In the genomic region with DNA sequence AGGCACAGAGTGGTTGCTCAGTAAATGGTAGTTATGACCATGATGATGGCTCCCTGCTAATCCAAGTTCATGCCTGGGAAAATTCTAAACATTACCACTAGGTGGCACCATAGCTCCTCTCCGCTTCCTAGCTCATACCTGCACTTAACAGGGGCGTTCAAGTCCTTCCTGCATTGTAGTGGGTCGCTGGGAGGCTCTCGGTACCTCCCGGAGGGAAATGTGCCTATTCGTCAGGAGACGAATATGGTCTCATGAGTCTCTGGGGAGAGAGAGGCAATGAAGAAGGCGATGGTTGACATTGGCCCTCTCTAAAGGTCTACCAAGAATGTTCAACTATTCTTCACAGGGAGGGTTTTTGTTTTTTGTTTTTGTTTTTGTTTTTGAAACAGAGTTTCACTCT, we compare ENCODE assay signal across 8 cellular contexts. TPM values are rescaled to one million over a fixed set of nuclear protein-coding genes. Genes with fewer than 3 reads are reported as not detected.
DNase-seq lines count a peak whose midpoint lies in the region; ATAC-seq and TF ChIP-seq lines count a peak whose summit lies in the region.

No MANE protein-coding gene starts in this region.

- H3K4me1 ChIP-seq in trophoblast cell (ENCODE audit: control insufficient read depth in 1 of 2, insufficient read depth in 2 of 2, low read length in 2 of 2) = no peaks in the 10 kb centered on the region

- H2BK120ac ChIP-seq in trophoblast cell (ENCODE audit: insufficient read depth, low read length, poor library complexity) = no peak overlapping the region

- H3K9ac ChIP-seq in trophoblast cell (ENCODE audit: low read length) = no peak overlapping the region

- H3K9me3 ChIP-seq in trophoblast cell (ENCODE audit: insufficient read depth, low read depth, low read length) = peaks cover 3% of the 10 kb centered on the region

- no peak overlapping the region for H3K4me3 ChIP-seq in trophoblast cell (ENCODE audit: low read depth, low read length)

- no peak overlapping the region for H3K23ac ChIP-seq in trophoblast cell (ENCODE audit: low read length)

- no peaks in the 10 kb centered on the region for H3K36me3 ChIP-seq in trophoblast cell (ENCODE audit: control insufficient read depth in 1 of 2, insufficient read depth in 2 of 2, low read length in 2 of 2)

- in situ Hi-C loops in Caki2 (cut with HindIII; ENCODE audit: low pct_unique_long_range_greater_than_20kb, low sequenced_read_pairs) = no loop called here

- no peaks in the 10 kb centered on the region for H3K79me1 ChIP-seq in trophoblast cell (ENCODE audit: low read length)

- H4K8ac ChIP-seq in trophoblast cell (ENCODE audit: low read depth, low read length) = no peak overlapping the region

- H3K27me3 ChIP-seq in trophoblast cell (ENCODE audit: insufficient read depth, low read length) = no peaks in the 10 kb centered on the region

- no peak overlapping the region for H3K18ac ChIP-seq in trophoblast cell (ENCODE audit: low read length)

- TF ChIP-seq CTCF in glutamatergic neuron (IDR thresholded peaks at IDR 0.05; ENCODE audit: partially characterized antibody, unreplicated experiment) = peak; percentile 98

- H3K27ac ChIP-seq in trophoblast cell (ENCODE audit: low read depth, low read length) = no peak overlapping the region

- H3K4me3 Mint-ChIP-seq in activated naive CD4-positive, alpha-beta T cell treated with anti-CD3 and anti-CD28 coated beads for 36 hours = no peak overlapping the region
- no peak overlapping the region for H3K4me3 Mint-ChIP-seq in glutamatergic neuron (ENCODE audit: unreplicated experiment)

- H3K27me3 Mint-ChIP-seq in activated naive CD4-positive, alpha-beta T cell treated with anti-CD3 and anti-CD28 coated beads for 36 hours (ENCODE audit: low read depth) = peaks cover 11% of the 10 kb centered on the region
- H3K27me3 Mint-ChIP-seq in glutamatergic neuron (ENCODE audit: unreplicated experiment) = peaks cover 3% of the 10 kb centered on the region

- no peaks in the 10 kb centered on the region for H3K9me3 Mint-ChIP-seq in activated naive CD4-positive, alpha-beta T cell treated with anti-CD3 and anti-CD28 coated beads for 36 hours
- no peaks in the 10 kb centered on the region for H3K9me3 Mint-ChIP-seq in glutamatergic neuron (ENCODE audit: unreplicated experiment)

- no peaks in the 10 kb centered on the region for H3K79me2 ChIP-seq in trophoblast cell (ENCODE audit: control insufficient read depth, insufficient read depth, low read length, poor library complexity)

- no peak overlapping the region for H4K91ac ChIP-seq in trophoblast cell (ENCODE audit: low read depth, low read length)

- intact Hi-C loops in activated naive CD4-positive, alpha-beta T cell treated with anti-CD3 and anti-CD28 coated beads for 36 hours (cut with micrococcal nuclease) = loop anchor here (1.0 to 5.0 kb wide), 3 partner anchors 135 to 347 kb away; no protein-coding TSS in a partner anchor

- H3K4me2 ChIP-seq in trophoblast cell (ENCODE audit: low read length) = no peak overlapping the region

- no peak overlapping the region for H3K27ac Mint-ChIP-seq in activated naive CD4-positive, alpha-beta T cell treated with anti-CD3 and anti-CD28 coated beads for 36 hours
- no peak overlapping the region for H3K27ac Mint-ChIP-seq in glutamatergic neuron (ENCODE audit: unreplicated experiment)

- no peak overlapping the region for H3K14ac ChIP-seq in trophoblast cell (ENCODE audit: low read length)

- no peak overlapping the region for H2AFZ ChIP-seq in trophoblast cell (ENCODE audit: insufficient read depth, low read length, poor library complexity)

- H2BK12ac ChIP-seq in trophoblast cell (ENCODE audit: low read length) = no peak overlapping the region

- WGBS in trophoblast cell (ENCODE audit: extremely low coverage, insufficient coverage, insufficient read length) = no CpG with 5 or more reads among the region's 8 CpGs

- DNase-seq in Caki2 (ENCODE audit: low read depth) = peak; percentile 60
- peak; percentile 88 for DNase-seq in NAMALWA (ENCODE audit: low spot score)
- peak; percentile 58 for DNase-seq in SHP77 treated with DMSO at 0.1 percent for 48 hours (lab: John Stamatoyannopoulos, UW)
- DNase-seq in activated naive CD4-positive, alpha-beta T cell treated with anti-CD3 and anti-CD28 coated beads for 36 hours = peak; percentile 71
- no peak for DNase-seq in glutamatergic neuron
- peak; percentile 68 to 95 for DNase-seq in trophoblast cell

- peaks cover 1% of the 10 kb centered on the region for H3K4me1 Mint-ChIP-seq in activated naive CD4-positive, alpha-beta T cell treated with anti-CD3 and anti-CD28 coated beads for 36 hours (ENCODE audit: low read depth)
- H3K4me1 Mint-ChIP-seq in glutamatergic neuron (ENCODE audit: low read depth, unreplicated experiment) = no peaks in the 10 kb centered on the region

- H3K36me3 Mint-ChIP-seq in activated naive CD4-positive, alpha-beta T cell treated with anti-CD3 and anti-CD28 coated beads for 36 hours (ENCODE audit: low read depth) = no peaks in the 10 kb centered on the region
- no peaks in the 10 kb centered on the region for H3K36me3 Mint-ChIP-seq in glutamatergic neuron (ENCODE audit: unreplicated experiment)

- ATAC-seq in GM21515 (IDR thresholded peaks at IDR 0.05; ENCODE audit: unreplicated experiment) (peak; percentile 79), HG03457 (IDR thresholded peaks at IDR 0.05; ENCODE audit: unreplicated experiment) (no peak)

- no peak overlapping the region for H4K12ac ChIP-seq in trophoblast cell (ENCODE audit: low read depth, low read length)

- H2AK5ac ChIP-seq in trophoblast cell (ENCODE audit: low read length) = no peak overlapping the region

- CTCF ChIA-PET in activated naive CD4-positive, alpha-beta T cell treated with anti-CD3 and anti-CD28 coated beads for 36 hours (lab: Charles Lee) = interaction anchor here (0.6 to 4.7 kb wide), 27 partner anchors 9 to 1502 kb away, joined by 3 to 52 read pairs (median 4); partner anchors contain the start of gene TICRR

- no peak overlapping the region for H2BK5ac ChIP-seq in trophoblast cell (ENCODE audit: low read depth, low read length, poor library complexity)

- H3K4ac ChIP-seq in trophoblast cell (ENCODE audit: low read depth, low read length) = no peak overlapping the region

RNA-seq across cellular contexts. Expression of gene MESP1, which starts 10.9 kb away (rescaled TPM):
- 2.1 and 4.7 TPM in 2 replicates for total RNA-seq in Caki2 (2014; rRNA removed; shearing (Covaris generic); ENCODE audit: low replicate concordance)
- total RNA-seq in activated naive CD4-positive, alpha-beta T cell treated with anti-CD3 and anti-CD28 coated beads for 36 hours = 1 to 10 TPM; 4.4 to 6.6 TPM
- total RNA-seq in glutamatergic neuron (ENCODE audit: unreplicated experiment) = 1.1 TPM
- 0.04 and 0.10 TPM in 2 replicates for polyA plus RNA-seq in trophoblast cell (2013)

RNA-seq across cellular contexts. Expression of gene MESP2, which starts 36.0 kb away (rescaled TPM):
- total RNA-seq in Caki2 (2014; rRNA removed; shearing (Covaris generic); ENCODE audit: low replicate concordance) = 0.43 and 1.4 TPM in 2 replicates
- not detected for total RNA-seq in activated naive CD4-positive, alpha-beta T cell treated with anti-CD3 and anti-CD28 coated beads for 36 hours
- total RNA-seq in glutamatergic neuron (ENCODE audit: unreplicated experiment) = not detected
- polyA plus RNA-seq in trophoblast cell (2013) = 0.10 and 0.22 TPM in 2 replicates

RNA-seq across cellular contexts. Expression of gene WDR93, which starts 49.5 kb away (rescaled TPM):
- total RNA-seq in Caki2 (2014; rRNA removed; shearing (Covaris generic); ENCODE audit: low replicate concordance) = 0.93 and 1.5 TPM in 2 replicates
- not detected for total RNA-seq in activated naive CD4-positive, alpha-beta T cell treated with anti-CD3 and anti-CD28 coated beads for 36 hours
- not detected for total RNA-seq in glutamatergic neuron (ENCODE audit: unreplicated experiment)
- polyA plus RNA-seq in trophoblast cell (2013) = 0.03 and 0.11 TPM in 2 replicates

RNA-seq across cellular contexts. Expression of gene PEX11A, which starts 49.6 kb away (rescaled TPM):
- 9.8 and 12.6 TPM in 2 replicates for total RNA-seq in Caki2 (2014; rRNA removed; shearing (Covaris generic); ENCODE audit: low replicate concordance)
- total RNA-seq in activated naive CD4-positive, alpha-beta T cell treated with anti-CD3 and anti-CD28 coated beads for 36 hours = 1 to 10 TPM; 1.0 to 1.9 TPM
- 1.1 TPM for total RNA-seq in glutamatergic neuron (ENCODE audit: unreplicated experiment)
- 1.5 and 2.0 TPM in 2 replicates for polyA plus RNA-seq in trophoblast cell (2013)
